In the genomic region with DNA sequence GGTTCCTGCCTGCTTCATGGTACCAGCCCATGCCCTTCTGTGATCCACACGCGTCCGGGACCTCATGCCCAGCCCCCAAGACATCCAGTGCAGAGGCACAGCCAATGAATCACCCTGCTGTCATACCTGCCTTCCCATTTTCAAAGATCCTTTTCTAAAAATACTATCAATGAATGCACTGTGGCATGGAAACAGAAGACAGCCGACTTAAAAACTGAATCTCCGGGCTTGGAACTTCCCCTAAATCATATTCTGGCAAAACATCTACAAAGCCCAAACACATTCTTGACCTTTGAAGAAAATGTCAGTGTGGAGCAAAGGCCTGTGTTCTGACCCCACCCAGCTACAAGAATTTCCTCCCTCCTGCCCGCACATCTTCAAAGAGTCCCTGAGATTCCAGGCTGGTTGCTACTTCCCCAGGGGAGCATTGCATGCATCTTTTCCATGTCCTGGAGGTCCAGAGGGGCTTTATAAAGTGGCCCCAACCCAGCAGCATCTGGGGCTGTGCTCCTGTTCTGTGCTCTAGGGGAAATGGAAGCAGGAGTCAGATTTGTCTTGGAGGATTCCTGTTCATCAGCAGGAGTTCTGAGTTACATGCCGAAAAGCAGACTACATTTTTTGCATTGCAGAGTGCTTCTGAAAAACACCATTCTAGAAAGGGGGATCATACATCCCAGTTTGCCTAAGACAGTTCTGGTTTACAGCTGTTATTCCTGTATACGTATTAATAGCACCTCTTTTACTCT, we compare ENCODE assay signal across 16 cellular contexts.
DNase-seq lines count a peak whose midpoint lies in the region; ATAC-seq and TF ChIP-seq lines count a peak whose summit lies in the region.
"Had no signal": no experiment of that assay in that cellular context is flagged by ENCODE, and none has a peak within 500 bp of the region (broad histone marks: within the 10 kb centered on the region; RNA-seq: fewer than 3 reads in every experiment).

No MANE protein-coding gene starts in this region.

- H3K4me3 ChIP-seq in cardiac fibroblast (replicated peaks in 1 of 2; ENCODE audit: low read depth in 2 of 2, low read length in 2 of 2), result no peak overlapping the region
- H3K4me3 ChIP-seq in lower lobe of right lung, result no peak overlapping the region
- H3K4me3 ChIP-seq: ascending aorta, HAP-1, lung had no signal

- peaks cover 3% of the 10 kb centered on the region for H3K27me3 Mint-ChIP-seq in HFFc6 (ENCODE audit: insufficient read depth)
- H3K27me3 Mint-ChIP-seq in glutamatergic neuron (ENCODE audit: unreplicated experiment), result peaks cover 17% of the 10 kb centered on the region

- H3K4me1 Mint-ChIP-seq in HFFc6 (ENCODE audit: low read depth), result peaks cover 48% of the 10 kb centered on the region
- H3K4me1 Mint-ChIP-seq in glutamatergic neuron (ENCODE audit: low read depth, unreplicated experiment), result peaks cover 31% of the 10 kb centered on the region

- H3K27ac ChIP-seq in lower lobe of right lung, result peak overlapping the region; percentile 19
- H3K27ac ChIP-seq: ascending aorta, parathyroid adenoma had no signal

- H3K27ac Mint-ChIP-seq in HFFc6 (no peak overlapping the region), glutamatergic neuron (ENCODE audit: unreplicated experiment) (no peak overlapping the region)
- H3K27ac Mint-ChIP-seq: effector memory CD8-positive, alpha-beta T cell had no signal

- H3K27me3 ChIP-seq in lower lobe of right lung (ENCODE audit: low read depth), result no peaks in the 10 kb centered on the region
- H3K27me3 ChIP-seq: ascending aorta had no signal

- DNase-seq in A172 (ENCODE audit: low spot score), result peak; percentile 37
- no peak for DNase-seq in HFFc6
- peak; percentile 39 to 56 for DNase-seq in cardiac fibroblast (ENCODE audit: low read depth in 2 of 2)
- no peak for DNase-seq in lower lobe of right lung
- DNase-seq in glutamatergic neuron, result no peak
- DNase-seq in ureter (ENCODE audit: low spot score), result no peak
- DNase-seq: activated CD4-positive, CD25-positive, alpha-beta regulatory T cell treated with anti-CD3 and anti-CD28 coated beads, Interleukin-2, amount 50 U/mL, for 72 hours; activated T-cell treated with anti-CD3 and anti-CD28 coated beads, Interleukin-2, amount 50 U/mL, for 48 hours; effector memory CD8-positive, alpha-beta T cell; NCI-H1694 had no signal

- H3K36me3 Mint-ChIP-seq in HFFc6 (ENCODE audit: low read depth) (no peaks in the 10 kb centered on the region), glutamatergic neuron (ENCODE audit: unreplicated experiment) (peaks cover 3% of the 10 kb centered on the region)

- peak overlapping the region; percentile 53 for H3K4me3 Mint-ChIP-seq in HFFc6
- H3K4me3 Mint-ChIP-seq in glutamatergic neuron (ENCODE audit: unreplicated experiment), result no peak overlapping the region
- H3K4me3 Mint-ChIP-seq: effector memory CD8-positive, alpha-beta T cell had no signal

- no peaks in the 10 kb centered on the region for H3K9me3 ChIP-seq in lower lobe of right lung
- H3K9me3 ChIP-seq: ascending aorta, HAP-1 had no signal

- no peak for ATAC-seq in lower lobe of right lung
- no peak for ATAC-seq in HG02884 (IDR thresholded peaks at IDR 0.05; ENCODE audit: unreplicated experiment)
- ATAC-seq in GM21723 (IDR thresholded peaks at IDR 0.05; ENCODE audit: unreplicated experiment), result no peak
- ATAC-seq: effector memory CD8-positive, alpha-beta T cell had no signal

- intact Hi-C loops in lower lobe of right lung (cut with DNase I), result no loop called here

- peaks cover 7% of the 10 kb centered on the region for H3K4me1 ChIP-seq in lower lobe of right lung
- H3K4me1 ChIP-seq: ascending aorta, HAP-1, parathyroid adenoma had no signal

- no peaks in the 10 kb centered on the region for H3K36me3 ChIP-seq in lower lobe of right lung
- H3K36me3 ChIP-seq: ascending aorta, HAP-1 had no signal

- TF ChIP-seq CTCF in HFFc6 (IDR thresholded peaks at IDR 0.05), result no peak
- no peak for TF ChIP-seq CTCF in cardiac fibroblast (IDR thresholded peaks at IDR 0.05; ENCODE audit: low read depth, low read length)
- TF ChIP-seq CTCF in lower lobe of right lung (IDR thresholded peaks at IDR 0.05), result no peak
- TF ChIP-seq CTCF in glutamatergic neuron (IDR thresholded peaks at IDR 0.05; ENCODE audit: partially characterized antibody, unreplicated experiment), result no peak

- no peaks in the 10 kb centered on the region for H3K9me3 Mint-ChIP-seq in HFFc6
- peaks cover 10% of the 10 kb centered on the region for H3K9me3 Mint-ChIP-seq in glutamatergic neuron (ENCODE audit: unreplicated experiment)
- H3K9me3 Mint-ChIP-seq: effector memory CD8-positive, alpha-beta T cell had no signal

Comparison
In these comparisons a context has a peak if more than half of its experiments do, and no peak if none do; other contexts are left out.
1. DNase-seq: peak in A172 (single experiment) and cardiac fibroblast (2 of 2); none in HFFc6 (single experiment), lower lobe of right lung (single experiment), glutamatergic neuron (single experiment) and ureter (single experiment).